Comparison of ENCODE assay signal across 21 cellular contexts in the genomic region with DNA sequence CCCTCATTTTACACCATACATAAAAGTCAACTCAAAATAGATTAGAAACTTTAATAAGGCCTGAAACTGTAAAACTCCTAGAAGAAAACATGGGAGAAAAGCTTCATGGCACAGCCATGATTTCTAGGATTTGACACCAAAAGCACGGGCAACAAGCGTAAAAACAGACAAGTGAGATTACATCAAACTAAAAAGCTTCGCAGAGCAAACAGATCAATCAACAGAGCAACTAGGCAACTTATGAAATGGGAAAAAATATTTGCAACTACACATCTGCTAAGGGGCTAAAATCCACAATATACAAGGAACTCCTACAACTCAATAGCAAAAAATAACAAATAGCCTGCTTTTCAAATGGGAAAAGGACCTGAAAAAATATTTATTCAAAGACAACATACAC.
"Had no signal": no experiment of that assay in that cellular context is flagged by ENCODE, and none has a peak within 500 bp of the region (broad histone marks: within the 10 kb centered on the region; RNA-seq: fewer than 3 reads in every experiment).

No MANE protein-coding gene starts in this region.

- H3K4me1 ChIP-seq: testis, upper lobe of right lung had no signal

- H3K4me3 ChIP-seq: gastroesophageal sphincter, heart right ventricle, psoas muscle, sigmoid colon, spleen, stomach, testis, upper lobe of right lung had no signal

- H3K27ac ChIP-seq: gastroesophageal sphincter, heart right ventricle, psoas muscle, sigmoid colon, spleen, stomach, testis, upper lobe of right lung had no signal

- DNase-seq: activated CD4-positive, alpha-beta T cell treated with anti-CD3 and anti-CD28 coated beads, Interleukin-2, amount 10 ng/mL, durations not matched to agents 24 days and 14 days; activated CD4-positive, CD25-positive, alpha-beta regulatory T cell; activated CD8-positive, alpha-beta memory T cell treated with anti-CD3 and anti-CD28 coated beads, Interleukin-2, amount 50 U/mL, for 4 hours; activated CD8-positive, alpha-beta T cell treated with anti-CD3 and anti-CD28 coated beads, Interleukin-2, amount 10 ng/mL, durations not matched to agents 7 days and 5 days; activated gamma-delta T cell treated with Interleukin-2 at 50 U/mL for 16 hours; effector memory CD8-positive, alpha-beta T cell; heart right ventricle; left colon; mammary epithelial cell; occipital lobe; psoas muscle; sigmoid colon; spleen; stomach; testis; upper lobe of right lung had no signal

- H3K36me3 ChIP-seq: gastroesophageal sphincter, heart right ventricle, sigmoid colon, stomach, upper lobe of right lung had no signal

- H3K27me3 Mint-ChIP-seq: activated CD4-positive, alpha-beta T cell treated with anti-CD3 and anti-CD28 coated beads, Interleukin-2, amount 10 ng/mL, durations not matched to agents 24 days and 14 days; effector memory CD8-positive, alpha-beta T cell had no signal

- ATAC-seq: activated CD8-positive, alpha-beta T cell treated with anti-CD3 and anti-CD28 coated beads, Interleukin-2, amount 10 ng/mL, durations not matched to agents 7 days and 5 days; effector memory CD8-positive, alpha-beta T cell; gastroesophageal sphincter; heart right ventricle; left colon; psoas muscle; upper lobe of right lung had no signal

- H3K4me1 Mint-ChIP-seq: nephron had no signal

- FAIRE-seq: astrocyte, bronchial epithelial cell had no signal

- H3K27me3 ChIP-seq: gastroesophageal sphincter, heart right ventricle, sigmoid colon, spleen, stomach, testis, upper lobe of right lung had no signal

- H3K27ac Mint-ChIP-seq: activated CD4-positive, alpha-beta T cell treated with anti-CD3 and anti-CD28 coated beads, Interleukin-2, amount 10 ng/mL, durations not matched to agents 24 days and 14 days; activated CD8-positive, alpha-beta T cell treated with anti-CD3 and anti-CD28 coated beads, Interleukin-2, amount 10 ng/mL, durations not matched to agents 7 days and 5 days; nephron; T-helper 2 cell treated with Interferon-gamma antibody and Interleukin-4, amounts not matched to agents 5 μg/mL and 100 μg/mL, for 36 hours had no signal

- H3K9me3 ChIP-seq: gastroesophageal sphincter, psoas muscle, sigmoid colon, stomach, testis had no signal

- H3K4me3 Mint-ChIP-seq: activated CD4-positive, alpha-beta T cell treated with anti-CD3 and anti-CD28 coated beads, Interleukin-2, amount 10 ng/mL, durations not matched to agents 24 days and 14 days; activated CD8-positive, alpha-beta T cell treated with anti-CD3 and anti-CD28 coated beads, Interleukin-2, amount 10 ng/mL, durations not matched to agents 7 days and 5 days; nephron; T-helper 2 cell treated with Interferon-gamma antibody and Interleukin-4, amounts not matched to agents 5 μg/mL and 100 μg/mL, for 36 hours had no signal
